ENCODE assay signal across 12 cellular contexts in the genomic region with DNA sequence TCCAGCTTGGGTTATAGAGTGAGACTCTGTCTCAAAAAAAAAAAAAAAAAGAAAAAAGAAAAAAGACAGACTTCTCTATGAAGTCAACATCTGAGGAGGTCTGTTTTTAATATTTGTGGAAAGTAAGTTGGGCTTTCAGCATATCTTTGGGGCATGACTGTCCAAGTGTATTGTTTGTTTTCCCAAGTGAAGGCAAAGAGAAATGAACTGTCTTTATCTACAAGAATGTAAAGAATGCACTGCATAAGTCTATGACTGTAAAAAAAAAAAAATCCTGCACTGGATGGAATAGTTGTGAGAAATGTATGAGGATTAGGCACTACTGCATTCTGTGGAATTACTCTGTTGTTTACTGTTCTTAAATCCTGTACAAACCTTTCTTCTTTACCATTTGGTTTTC. TPM values are rescaled to one million over a fixed set of nuclear protein-coding genes. Genes with fewer than 3 reads are reported as not detected.
A peak's percentile ranks its signal among the peaks of the same experiment; 100 is the strongest.
DNase-seq lines count a peak whose midpoint lies in the region; ATAC-seq, FAIRE-seq and TF ChIP-seq lines count a peak whose summit lies in the region.
"Had no signal": no experiment of that assay in that cellular context is flagged by ENCODE, and none has a peak within 500 bp of the region (broad histone marks: within the 10 kb centered on the region; RNA-seq: fewer than 3 reads in every experiment).

No MANE protein-coding gene starts in this region.

- peaks cover 8% of the 10 kb centered on the region for H3K9me3 Mint-ChIP-seq in chondrocyte (ENCODE audit: low read depth)

- H3K4me1 ChIP-seq in left lung = no peaks in the 10 kb centered on the region
- H3K4me1 ChIP-seq in transverse colon = peaks cover 0 to 4% (median 0%) of the 10 kb centered on the region in 4 donors
- H3K4me1 ChIP-seq in tibial nerve = no peaks in the 10 kb centered on the region
- H3K4me1 ChIP-seq: BE2C had no signal

- H3K36me3 ChIP-seq in left lung (no peaks in the 10 kb centered on the region), transverse colon (no peaks in the 10 kb centered on the region), tibial nerve (no peaks in the 10 kb centered on the region)
- H3K36me3 ChIP-seq: BE2C had no signal

- peaks cover 50% of the 10 kb centered on the region for H3K4me1 Mint-ChIP-seq in chondrocyte (ENCODE audit: low read depth)
- H3K4me1 Mint-ChIP-seq: stimulated activated effector memory CD8-positive, alpha-beta T cell treated with anti-CD3 and anti-CD28 coated beads, Interleukin-12 subunit alpha, Interleukin-12 subunit beta, amount 100 ng/mL, for 72 hours had no signal

- DNase-seq in ACHN = peak; percentile 73
- DNase-seq in HTR-8/SVneo (ENCODE audit: insufficient read length, low spot score) = peak; percentile 48
- DNase-seq in chondrocyte (ENCODE audit: low spot score) = no peak
- no peak for DNase-seq in left lung
- DNase-seq in middle frontal gyrus (ENCODE audit: extremely low spot score, low spot score) = no peak
- DNase-seq in transverse colon = no peak
- no peak for DNase-seq in head of caudate nucleus
- DNase-seq in tibial nerve (ENCODE audit: low spot score in 2 of 2) = no peak
- DNase-seq: BE2C, naive B cell had no signal

- intact Hi-C loops in left lung (cut with DNase I) = no loop called here
- intact Hi-C loops in transverse colon (cut with DNase I; ENCODE audit: low total_unique reads) = no loop called here
- intact Hi-C loops in head of caudate nucleus (cut with DNase I) = no loop called here

- no peak for TF ChIP-seq POLR2A in transverse colon (IDR thresholded peaks at IDR 0.05)
- no peak for TF ChIP-seq POLR2A in tibial nerve (IDR thresholded peaks at IDR 0.05)

- H3K4me3 ChIP-seq in left lung (no peak overlapping the region), transverse colon (no peak overlapping the region), tibial nerve (no peak overlapping the region)

- TF ChIP-seq EP300 in transverse colon (IDR thresholded peaks at IDR 0.05; ENCODE audit: low read depth) (no peak), tibial nerve (IDR thresholded peaks at IDR 0.05) (no peak)

- in situ Hi-C loops in ACHN (cut with HindIII; ENCODE audit: low pct_ligation_motif_present, low pct_unique_long_range_greater_than_20kb, low sequenced_read_pairs) = no loop called here
- in situ Hi-C loops in transverse colon (cut with MboI; ENCODE audit: low pct_ligation_motif_present in 1 of 4, low pct_unique_long_range_greater_than_20kb in 1 of 4, low sequenced_read_pairs in 3 of 4) = no loop called here

- no peak overlapping the region for H3K4me3 Mint-ChIP-seq in chondrocyte (ENCODE audit: unreplicated experiment)
- H3K4me3 Mint-ChIP-seq: naive B cell; stimulated activated effector memory CD8-positive, alpha-beta T cell treated with anti-CD3 and anti-CD28 coated beads, Interleukin-12 subunit alpha, Interleukin-12 subunit beta, amount 100 ng/mL, for 72 hours had no signal

- H3K27me3 ChIP-seq in left lung = no peaks in the 10 kb centered on the region
- no peaks in the 10 kb centered on the region for H3K27me3 ChIP-seq in transverse colon
- H3K27me3 ChIP-seq in tibial nerve = no peaks in the 10 kb centered on the region
- H3K27me3 ChIP-seq: BE2C had no signal

- H3K27ac Mint-ChIP-seq in chondrocyte (ENCODE audit: unreplicated experiment) = peak overlapping the region; percentile 93
- H3K27ac Mint-ChIP-seq: naive B cell; stimulated activated effector memory CD8-positive, alpha-beta T cell treated with anti-CD3 and anti-CD28 coated beads, Interleukin-12 subunit alpha, Interleukin-12 subunit beta, amount 100 ng/mL, for 72 hours had no signal

- no peak for FAIRE-seq in HTR-8/SVneo (lab: Jason Lieb, UNC)
- FAIRE-seq: colon had no signal

- TF ChIP-seq CTCF in chondrocyte (IDR thresholded peaks at IDR 0.05) (no peak), left lung (IDR thresholded peaks at IDR 0.05) (no peak), transverse colon (IDR thresholded peaks at IDR 0.05) (no peak), tibial nerve (IDR thresholded peaks at IDR 0.05) (no peak)

- H3K27me3 Mint-ChIP-seq in chondrocyte (ENCODE audit: low read depth) = no peaks in the 10 kb centered on the region

- no peaks in the 10 kb centered on the region for H3K9me3 ChIP-seq in left lung
- H3K9me3 ChIP-seq in transverse colon = no peaks in the 10 kb centered on the region
- H3K9me3 ChIP-seq in tibial nerve = no peaks in the 10 kb centered on the region
- H3K9me3 ChIP-seq: BE2C had no signal

- ATAC-seq in left lung = peak; percentile 67
- ATAC-seq: stimulated activated effector memory CD8-positive, alpha-beta T cell treated with anti-CD3 and anti-CD28 coated beads, Interleukin-12 subunit alpha, Interleukin-12 subunit beta, amount 100 ng/mL, for 72 hours had no signal

- H3K27ac ChIP-seq in left lung (no peak overlapping the region), transverse colon (no peak overlapping the region), tibial nerve (no peak overlapping the region)

- H3K36me3 Mint-ChIP-seq in chondrocyte (ENCODE audit: low read depth) = peaks cover 2% of the 10 kb centered on the region
- H3K36me3 Mint-ChIP-seq: stimulated activated effector memory CD8-positive, alpha-beta T cell treated with anti-CD3 and anti-CD28 coated beads, Interleukin-12 subunit alpha, Interleukin-12 subunit beta, amount 100 ng/mL, for 72 hours had no signal

RNA-seq across cellular contexts. Expression of a gene that starts 45.6 kb away (rescaled TPM):
- not detected in 3 replicates for total RNA-seq in chondrocyte
- 1 to 10 TPM; 1.5 to 1.6 TPM for total RNA-seq in left lung
- total RNA-seq in transverse colon = 10 to 100 TPM in 1 of 4 donors, 1 to 10 TPM in 3; 7.1 to 24.8 (median 8.5) TPM
- under 1 TPM in 1 of 4 donors, not detected in 3; 0.84 TPM for total RNA-seq in tibial nerve

RNA-seq across cellular contexts. Expression of a gene that starts 47.9 kb away (rescaled TPM):
- 120 to 129 TPM (median 124 TPM) in 3 replicates for total RNA-seq in chondrocyte
- total RNA-seq in left lung = 100 to 1,000 TPM; 668 to 741 TPM
- total RNA-seq in transverse colon = 100 to 1,000 TPM in 3 of 4 donors, 10 to 100 TPM in 1; 71.5 to 222 (median 137) TPM
- total RNA-seq in tibial nerve = 100 to 1,000 TPM; 148 to 231 (median 219) TPM

Comparison
In these comparisons a context has a peak if more than half of its experiments do, and no peak if none do; other contexts are left out.
1. DNase-seq: peak in ACHN (single experiment) and HTR-8/SVneo (single experiment); none in chondrocyte (single experiment), left lung (0 of 2), middle frontal gyrus (single experiment), transverse colon (single experiment), head of caudate nucleus (0 of 42) and tibial nerve (0 of 2).